In genomic region chr17:74360993-74361612, GRCh38 we compare ENCODE assay signal across 13 cellular contexts. TPM values are rescaled to one million over a fixed set of nuclear protein-coding genes. Genes with fewer than 3 reads are reported as not detected.
DNase-seq lines count a peak whose midpoint lies in the region; ATAC-seq and TF ChIP-seq lines count a peak whose summit lies in the region.
"Had no signal": no experiment of that assay in that cellular context is flagged by ENCODE, and none has a peak within 500 bp of the region (broad histone marks: within the 10 kb centered on the region; RNA-seq: fewer than 3 reads in every experiment).

No MANE protein-coding gene starts in this region.

- H3K9me3 Mint-ChIP-seq in neural crest cell, result no peaks in the 10 kb centered on the region
- H3K9me3 Mint-ChIP-seq: activated T-cell treated with anti-CD3 and anti-CD28 coated beads, Interleukin-2, amount 50 U/mL, for 4 hours had no signal

- H3K4me1 ChIP-seq in HUES64 (ENCODE audit: insufficient read depth, low read length) (peaks cover 18% of the 10 kb centered on the region), upper lobe of right lung (no peaks in the 10 kb centered on the region)

- 66% methylated on average over 17 of the region's 17 CpGs for WGBS in HUES64

- H3K27ac ChIP-seq in HUES64 (ENCODE audit: low read depth, low read length) (no peak overlapping the region), upper lobe of right lung (no peak overlapping the region)
- H3K27ac ChIP-seq: transverse colon had no signal

- peaks cover 2% of the 10 kb centered on the region for H3K36me3 Mint-ChIP-seq in neural crest cell (ENCODE audit: low read depth)

- no peak for TF ChIP-seq CTCF in astrocyte of the spinal cord (IDR thresholded peaks at IDR 0.05; ENCODE audit: low read depth, low read length)
- no peak for TF ChIP-seq CTCF in neural crest cell (conservative IDR thresholded peaks at IDR 0.05)
- no peak for TF ChIP-seq CTCF in upper lobe of right lung (IDR thresholded peaks at IDR 0.05)

- H3K4me3 ChIP-seq in HUES64 (ENCODE audit: low read length) (peak overlapping the region; percentile 47; the same call in 1 of the 2 replicates), astrocyte of the spinal cord (ENCODE audit: low read depth, low read length) (no peak overlapping the region), upper lobe of right lung (no peak overlapping the region)
- H3K4me3 ChIP-seq: transverse colon had no signal

- DNase-seq in NCI-H2227 (lab: John Stamatoyannopoulos, UW; ENCODE audit: unreplicated experiment), result peak; percentile 71
- DNase-seq in astrocyte of the spinal cord (ENCODE audit: low read depth, low spot score), result peak; percentile 1
- no peak for DNase-seq in neural crest cell (ENCODE audit: low read depth, low spot score)
- no peak for DNase-seq in activated CD4-positive, alpha-beta T cell treated with anti-CD3 and anti-CD28 coated beads for 48 hours
- DNase-seq in upper lobe of right lung, result no peak
- DNase-seq: NK-92 treated with Interleukin-12 subunit alpha and Interleukin-12 subunit beta, amount 100 ng/mL, for 24 hours had no signal

- ATAC-seq in upper lobe of right lung (no peak), GM21360 (IDR thresholded peaks at IDR 0.05; ENCODE audit: unreplicated experiment) (no peak)

- H3K27ac Mint-ChIP-seq in neural crest cell (ENCODE audit: unreplicated experiment), result peak overlapping the region; percentile 97

- H3K36me3 ChIP-seq in HUES64 (ENCODE audit: insufficient read depth, low read length) (no peaks in the 10 kb centered on the region), upper lobe of right lung (no peaks in the 10 kb centered on the region)
- H3K36me3 ChIP-seq: transverse colon had no signal

- peaks cover 39% of the 10 kb centered on the region for H3K4me1 Mint-ChIP-seq in neural crest cell

- intact Hi-C loops in upper lobe of right lung (cut with DNase I), result no loop called here

- peaks cover 25% of the 10 kb centered on the region for H3K27me3 Mint-ChIP-seq in neural crest cell (ENCODE audit: low read depth)

- H3K27me3 ChIP-seq in HUES64 (ENCODE audit: insufficient read depth, low read length), result peaks cover 29% of the 10 kb centered on the region
- H3K27me3 ChIP-seq in upper lobe of right lung, result peaks cover 55% of the 10 kb centered on the region

- in situ Hi-C loops in astrocyte of the spinal cord (cut with HindIII; ENCODE audit: low sequenced_read_pairs), result no loop called here

- H3K9me3 ChIP-seq in HUES64 (ENCODE audit: insufficient read depth, low read depth, low read length) (no peaks in the 10 kb centered on the region), upper lobe of right lung (no peaks in the 10 kb centered on the region)
- H3K9me3 ChIP-seq: transverse colon had no signal

- H3K4me3 Mint-ChIP-seq in neural crest cell, result peak overlapping the region; percentile 82
- H3K4me3 Mint-ChIP-seq: activated T-cell treated with anti-CD3 and anti-CD28 coated beads, Interleukin-2, amount 50 U/mL, for 4 hours had no signal

- H3K9ac ChIP-seq in HUES64 (ENCODE audit: low read depth, low read length), result no peak overlapping the region

RNA-seq across cellular contexts. Expression of gene BTBD17, which starts 0.6 kb away (rescaled TPM):
- polyA plus RNA-seq in HUES64 (2013, experiment 1 of 2), result 6.4 TPM
- polyA plus RNA-seq in HUES64 (2013, experiment 2 of 2), result 6.6 TPM
- total RNA-seq in neural crest cell (12.3 and 12.7 TPM in 2 replicates), upper lobe of right lung (not detected)
- total RNA-seq: activated T-cell treated with anti-CD3 and anti-CD28 coated beads, Interleukin-2, amount 50 U/mL, for 4 hours; astrocyte; left ventricle myocardium superior; transverse colon had no signal

RNA-seq across cellular contexts. Expression of gene GPR142, which starts 6.2 kb away (rescaled TPM):
- polyA plus RNA-seq in HUES64 (2013, experiment 1 of 2), result not detected
- polyA plus RNA-seq in HUES64 (2013, experiment 2 of 2), result not detected
- 0.23 TPM in 1 of 2 replicates, not detected in the other for total RNA-seq in neural crest cell
- not detected for total RNA-seq in upper lobe of right lung
- total RNA-seq: activated T-cell treated with anti-CD3 and anti-CD28 coated beads, Interleukin-2, amount 50 U/mL, for 4 hours; astrocyte; occipital lobe had no signal

RNA-seq across cellular contexts. Expression of gene KIF19, which starts 35.1 kb away (rescaled TPM):
- polyA plus RNA-seq in HUES64 (2013, experiment 1 of 2), result 0.50 TPM
- polyA plus RNA-seq in HUES64 (2013, experiment 2 of 2), result 0.63 TPM
- total RNA-seq in neural crest cell, result 0.25 and 0.63 TPM in 2 replicates
- total RNA-seq in upper lobe of right lung, result 0.23 TPM
- total RNA-seq: activated T-cell treated with anti-CD3 and anti-CD28 coated beads, Interleukin-2, amount 50 U/mL, for 4 hours; astrocyte; occipital lobe had no signal

Comparison
In these comparisons a context has a peak if more than half of its experiments do, and no peak if none do; other contexts are left out.
1. DNase-seq: peak in NCI-H2227 (single experiment) and astrocyte of the spinal cord (single experiment); none in neural crest cell (single experiment), activated CD4-positive, alpha-beta T cell treated with anti-CD3 and anti-CD28 coated beads for 48 hours (single experiment) and upper lobe of right lung (single experiment).
2. RNA of gene BTBD17, which starts 0.6 kb away (total RNA-seq): 12.3 to 12.7 TPM in neural crest cell; not detected in upper lobe of right lung (single experiment); every median in the first group is over 10 times any median in the second.